In genomic region chr7:149625339-149625946, GRCh38 we compare ENCODE assay signal across 8 cellular contexts.
A peak's percentile ranks its signal among the peaks of the same experiment; 100 is the strongest.
DNase-seq lines count a peak whose midpoint lies in the region; ATAC-seq and TF ChIP-seq lines count a peak whose summit lies in the region.

No MANE protein-coding gene starts in this region.

- peaks cover 18% of the 10 kb centered on the region for H3F3A ChIP-seq in SU-DHL-6 (ENCODE audit: insufficient read depth)

- in situ Hi-C loops in G401 (cut with HindIII; ENCODE audit: low sequenced_read_pairs): no loop called here

- TF ChIP-seq CTCF in SU-DHL-6 (IDR thresholded peaks at IDR 0.05; ENCODE audit: insufficient read depth, low read length, poor library complexity, severe bottlenecking): peak; percentile 72

- H3K36me3 ChIP-seq in SU-DHL-6 (ENCODE audit: low read length): no peaks in the 10 kb centered on the region

- no peaks in the 10 kb centered on the region for H3K9me2 ChIP-seq in SU-DHL-6 (replicated peaks; ENCODE audit: insufficient read depth, low read length)

- 0 out of 2 replicates have a peak overlapping the region, but pooled peaks have one; percentile 3 for H3K27ac ChIP-seq in SU-DHL-6 (ENCODE audit: low read depth, low read length)

- peak overlapping the region; percentile 78 for H3K9ac ChIP-seq in SU-DHL-6 (ENCODE audit: low read length)

- peaks cover 25% of the 10 kb centered on the region for H3K79me2 ChIP-seq in SU-DHL-6 (ENCODE audit: insufficient read depth, low read length)

- DNase-seq in G401 (ENCODE audit: low spot score) (peak; percentile 75), HT1080 (ENCODE audit: low read depth) (peak; percentile 44), amygdala (lab: John Stamatoyannopoulos, UW) (peak in 31 of 56 donors; percentile 3 to 68 (median 19)), hepatic stellate cell (ENCODE audit: low spot score) (peak; percentile 71), putamen (ENCODE audit: low spot score) (peak; percentile 55)

- no peaks in the 10 kb centered on the region for H3K9me3 ChIP-seq in SU-DHL-6 (ENCODE audit: insufficient read depth, low read length)

- no peak for ATAC-seq in HG02798 (IDR thresholded peaks at IDR 0.05; ENCODE audit: poor library complexity, unreplicated experiment)
- no peak for ATAC-seq in GM19467 (IDR thresholded peaks at IDR 0.05; ENCODE audit: unreplicated experiment)

- H3K27me3 ChIP-seq in SU-DHL-6 (ENCODE audit: low read length): no peaks in the 10 kb centered on the region

- peak overlapping the region; percentile 58 for H3K4me3 ChIP-seq in SU-DHL-6 (ENCODE audit: insufficient read depth, low read length, poor library complexity, severe bottlenecking)

- H3K4me2 ChIP-seq in SU-DHL-6 (ENCODE audit: low read depth, low read length, poor library complexity, severe bottlenecking): peak overlapping the region; percentile 88

- H4K20me1 ChIP-seq in SU-DHL-6 (ENCODE audit: low read depth, low read length): peaks cover 7% of the 10 kb centered on the region; the same call in 1 of the 2 replicates

- peak overlapping the region; percentile 97 for H2AFZ ChIP-seq in SU-DHL-6 (ENCODE audit: low read depth, low read length, severe bottlenecking)

Comparison
In these comparisons a context has a peak if more than half of its experiments do, and no peak if none do; other contexts are left out.
1. DNase-seq: peak in every context shown above with its lines; median percentile 75 in G401; 71 in hepatic stellate cell; 55 in putamen; 44 in HT1080; 19 in amygdala.